In the genomic region with DNA sequence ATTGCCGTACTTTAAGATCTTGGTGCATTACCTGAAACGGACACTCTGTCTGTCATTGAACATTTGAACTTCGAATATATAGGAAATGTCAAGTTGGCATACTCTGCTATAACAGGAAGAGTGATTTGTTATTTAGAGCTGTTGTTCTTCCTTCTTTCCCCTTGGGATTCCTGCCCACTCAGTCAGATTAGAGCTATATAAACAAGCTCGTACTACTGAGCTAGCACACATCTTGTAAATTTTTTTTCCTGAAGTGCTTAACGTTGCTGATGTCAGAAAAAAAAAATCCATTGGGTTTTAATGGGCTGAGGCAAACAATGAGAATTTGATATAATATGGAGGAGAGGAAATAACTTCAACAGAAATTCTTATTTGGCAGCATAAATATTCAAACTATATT, we compare ENCODE assay signal across 26 cellular contexts. TPM values are rescaled to one million over a fixed set of nuclear protein-coding genes. Genes with fewer than 3 reads are reported as not detected.
"Had no signal": no experiment of that assay in that cellular context is flagged by ENCODE, and none has a peak within 500 bp of the region (broad histone marks: within the 10 kb centered on the region; RNA-seq: fewer than 3 reads in every experiment).

No MANE protein-coding gene starts in this region.

- H3K4me3 ChIP-seq: esophagus muscularis mucosa, heart left ventricle, right lobe of liver, testis, vagina had no signal

- DNase-seq: activated CD4-positive, alpha-beta memory T cell treated with anti-CD3 and anti-CD28 coated beads, Interleukin-2, amount 10 ng/mL, durations not matched to agents 7 days and 5 days; activated CD4-positive, alpha-beta T cell treated with anti-CD3 and anti-CD28 coated beads, Interleukin-2, amount 10 ng/mL, durations not matched to agents 24 days and 14 days; activated CD4-positive, CD25-positive, alpha-beta regulatory T cell treated with anti-CD3 and anti-CD28 coated beads, Interleukin-2, amount 50 U/mL, for 72 hours; activated CD8-positive, alpha-beta memory T cell treated with anti-CD3 and anti-CD28 coated beads, Interleukin-2, amount 50 U/mL, for 48 hours; activated gamma-delta T cell treated with Interleukin-2 at 50 U/mL for 16 hours; activated naive CD4-positive, alpha-beta T cell treated with anti-CD3 and anti-CD28 coated beads, Interleukin-2, amount 50 U/mL, for 16 hours; activated T-cell treated with anti-CD3 and anti-CD28 coated beads, Interleukin-2, amount 50 U/mL, for 4 hours; amniotic stem cell; caudate nucleus; endodermal cell; foreskin keratinocyte; heart left ventricle; kidney glomerular epithelial cell; mammary epithelial cell; posterior cingulate gyrus; right lobe of liver; stimulated activated CD4-positive, alpha-beta T cell treated with anti-CD3 and anti-CD28 coated beads, Interleukin-12 subunit alpha, Interleukin-12 subunit beta, amount 100 ng/mL, for 4 hours; stimulated activated CD4-positive, alpha-beta T cell treated with anti-CD3 and anti-CD28 coated beads, Interleukin-4, amount 100 ng/mL, for 1 hour; stimulated activated naive CD8-positive, alpha-beta T cell treated with anti-CD3 and anti-CD28 coated beads, Interleukin-15, Interleukin-2, amounts not matched to agents 100 U/mL and 50 U/mL, for 24 hours; T-helper 9 cell; testis; trophoblast cell had no signal

- H3K27ac ChIP-seq: esophagus muscularis mucosa, foreskin keratinocyte, right lobe of liver, testis, vagina had no signal

- ATAC-seq: activated T-cell treated with anti-CD3 and anti-CD28 coated beads, Interleukin-2, amount 50 U/mL, for 4 hours; activated T-helper 17 cell treated with anti-CD3 and anti-CD28 coated beads, Interleukin-2, amount 50 U/mL, for 72 hours; foreskin keratinocyte; right lobe of liver; stimulated activated naive CD8-positive, alpha-beta T cell treated with anti-CD3 and anti-CD28 coated beads, Interleukin-15, Interleukin-2, amounts not matched to agents 100 U/mL and 50 U/mL, for 24 hours had no signal

- H3K27me3 ChIP-seq: esophagus muscularis mucosa, foreskin keratinocyte, heart left ventricle, right lobe of liver, testis, vagina had no signal

- H3K4me1 ChIP-seq: foreskin keratinocyte, right lobe of liver, testis, vagina had no signal

- H3K36me3 ChIP-seq: esophagus muscularis mucosa, heart left ventricle, right lobe of liver, vagina had no signal

- H3K9me3 ChIP-seq: esophagus muscularis mucosa, heart left ventricle, right lobe of liver, testis, vagina had no signal

RNA-seq across cellular contexts. Expression of gene RGS6, which starts 26.8 kb away (rescaled TPM):
- total RNA-seq: foreskin keratinocyte, mammary epithelial cell, osteoblast had no signal
